In genomic region chr12:50246159-50246865, GRCh38 we compare ENCODE assay signal across 12 cellular contexts. TPM values are rescaled to one million over a fixed set of nuclear protein-coding genes. Genes with fewer than 3 reads are reported as not detected.
DNase-seq lines count a peak whose midpoint lies in the region; ATAC-seq and TF ChIP-seq lines count a peak whose summit lies in the region.
"Had no signal": no experiment of that assay in that cellular context is flagged by ENCODE, and none has a peak within 500 bp of the region (broad histone marks: within the 10 kb centered on the region; RNA-seq: fewer than 3 reads in every experiment).

No MANE protein-coding gene starts in this region.

- H3K9me3 ChIP-seq in PC-9 (ENCODE audit: insufficient read depth, low read depth) (no peaks in the 10 kb centered on the region), sigmoid colon (no peaks in the 10 kb centered on the region)

- POLR2A ChIA-PET in PC-9 (lab: Charles Lee; ENCODE audit: unreplicated experiment), result interaction anchor here (0.7 kb wide), 1 partner anchor 46 kb away, joined by 4 read pairs; no protein-coding TSS in a partner anchor

- BruUV-seq in PC-9 (replicated peaks; lab: Mats Ljungman, UMichigan), result TSS peak; percentile 86

- H3K36me3 ChIP-seq in PC-9 (ENCODE audit: low read depth) (peaks cover 20% of the 10 kb centered on the region; the same call in 1 of the 2 replicates), sigmoid colon (peaks cover 0 to 4% (median 0%) of the 10 kb centered on the region in 4 donors)

- peaks cover 64% of the 10 kb centered on the region for H3F3A ChIP-seq in PC-9 (ENCODE audit: insufficient read depth, low read depth)

- ATAC-seq in GM19463 (IDR thresholded peaks at IDR 0.05; ENCODE audit: unreplicated experiment), result no peak

- CTCF ChIA-PET in PC-9 (lab: Charles Lee), result interaction anchor here (0.6 to 1.0 kb wide), 3 partner anchors 25 to 44 kb away, joined by 3 to 4 read pairs (median 4); no protein-coding TSS in a partner anchor

- H2AFZ ChIP-seq in PC-9, result no peak overlapping the region

- H3K79me2 ChIP-seq in PC-9 (ENCODE audit: low read depth), result peaks cover 57% of the 10 kb centered on the region

- peak overlapping the region; percentile 47 for H3K4me2 ChIP-seq in PC-9

- H3K4me1 ChIP-seq in PC-9 (replicated peaks; ENCODE audit: insufficient read depth) (peaks cover 96% of the 10 kb centered on the region), sigmoid colon (peaks cover 0 to 33% (median 21%) of the 10 kb centered on the region in 4 donors)

- H3K4me3 ChIP-seq in PC-9 (no peak overlapping the region), coronary artery (no peak overlapping the region), sigmoid colon (no peak overlapping the region)

- TF ChIP-seq CTCF in PC-9 (conservative IDR thresholded peaks at IDR 0.05) (no peak), coronary artery (IDR thresholded peaks at IDR 0.05) (no peak), sigmoid colon (IDR thresholded peaks at IDR 0.05) (no peak)

- no peaks in the 10 kb centered on the region for H4K20me1 ChIP-seq in PC-9 (ENCODE audit: insufficient read depth)

- WGBS in sigmoid colon, 2 donors, result 55 to 76% methylated on average over 8 of the region's 8 CpGs

- H3K27ac ChIP-seq in PC-9 (peak overlapping the region; percentile 97), coronary artery (peak overlapping the region; percentile 65 to 82), sigmoid colon (peak overlapping the region; percentile 28 to 74 (median 72))

- no peaks in the 10 kb centered on the region for H3K9me2 ChIP-seq in PC-9 (ENCODE audit: insufficient read depth)

- DNase-seq in G401 (ENCODE audit: low spot score) (peak; percentile 88), PC-9 (no peak), coronary artery (ENCODE audit: low spot score) (no peak), sigmoid colon (no peak), head of caudate nucleus (no peak), retina (no peak), KBM-7 (no peak)
- DNase-seq: DMS53, hippocampal formation, NCI-H2029 treated with DMSO at 0.1 percent for 48 hours, SHP77 treated with DMSO at 0.1 percent for 48 hours had no signal

- TF ChIP-seq EP300 in sigmoid colon (IDR thresholded peaks at IDR 0.05), result no peak

- H3K27me3 ChIP-seq in PC-9 (ENCODE audit: insufficient read depth, low read depth), result no peaks in the 10 kb centered on the region
- H3K27me3 ChIP-seq in sigmoid colon, result no peaks in the 10 kb centered on the region

- no peak for TF ChIP-seq POLR2A in sigmoid colon (IDR thresholded peaks at IDR 0.05)

- in situ Hi-C loops in G401 (cut with HindIII; ENCODE audit: low sequenced_read_pairs) (no loop called here), KBM-7 (cut with MboI; ENCODE audit: low pct_unique_long_range_greater_than_20kb, low sequenced_read_pairs) (no loop called here)

- intact Hi-C loops in PC-9 (cut with micrococcal nuclease; ENCODE audit: unreplicated experiment) (loop anchor here (2.0 to 10.0 kb wide), 2 partner anchors 24 to 158 kb away; partner anchors contain the start of gene LARP4), sigmoid colon (cut with DNase I) (no loop called here), head of caudate nucleus (cut with DNase I) (no loop called here)

RNA-seq across cellular contexts. Expression of gene LIMA1, which starts 37.0 kb away (rescaled TPM):
- total RNA-seq in G401 (2014; rRNA removed; shearing (Covaris generic)), result 14.5 and 33.7 TPM in 2 replicates
- total RNA-seq in PC-9 (2021), result 73.1 and 98.6 TPM in 2 replicates
- 100 to 1,000 TPM in 1 of 4 donors, 10 to 100 TPM in 3; 39.7 to 111 (median 41.6) TPM for total RNA-seq in sigmoid colon
- polyA plus RNA-seq in sigmoid colon, result 100 to 1,000 TPM; 108 to 181 (median 175) TPM
